Comparison of ENCODE assay signal across 24 cellular contexts in the genomic region with DNA sequence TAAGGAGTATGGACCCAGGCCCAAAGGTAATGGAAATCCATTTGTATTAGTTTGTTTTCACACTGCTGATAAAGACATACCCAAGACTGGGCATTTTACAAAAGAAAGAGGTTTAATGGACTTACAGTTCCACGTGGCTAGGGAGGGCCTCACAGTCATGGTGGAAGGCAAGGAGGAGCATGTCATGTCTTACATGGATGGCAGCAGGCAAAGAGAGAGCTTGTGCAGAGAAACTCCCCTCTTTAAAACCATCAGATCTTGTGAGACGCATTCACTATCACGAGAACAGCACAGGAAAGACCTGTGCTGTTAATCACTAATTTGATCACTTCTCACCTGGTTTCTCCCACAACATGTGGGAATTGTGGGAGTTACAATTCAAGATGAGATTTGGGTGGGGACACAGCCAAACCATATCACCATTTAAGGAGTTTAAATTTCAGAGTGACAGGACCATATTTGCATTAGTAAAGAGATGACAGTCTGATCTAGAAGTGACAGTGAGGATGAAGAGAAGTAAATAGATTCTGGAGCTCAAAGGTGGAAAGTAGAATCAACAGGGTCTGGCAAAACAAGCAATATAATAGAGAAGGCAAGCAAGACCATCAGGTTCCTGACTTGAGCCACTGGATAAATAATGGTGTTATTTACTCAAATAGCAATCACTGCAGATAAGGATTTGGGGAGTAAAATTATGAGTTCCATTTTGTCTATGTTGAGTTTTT.
"Had no signal": no experiment of that assay in that cellular context is flagged by ENCODE, and none has a peak within 500 bp of the region (broad histone marks: within the 10 kb centered on the region; RNA-seq: fewer than 3 reads in every experiment).

No MANE protein-coding gene starts in this region.

- H3K9me3 ChIP-seq: colonic mucosa, esophagus squamous epithelium, gastrocnemius medialis, heart right ventricle, left lung, lower lobe of right lung had no signal

- FAIRE-seq: endometrium, islet of Langerhans had no signal

- H3K27me3 ChIP-seq: colonic mucosa, esophagus squamous epithelium had no signal

- DNase-seq: colonic mucosa; cortex of kidney; effector CD8-positive, alpha-beta T cell; effector memory CD8-positive, alpha-beta T cell; endodermal cell; erythroblast; esophagus squamous epithelium; foreskin fibroblast; foreskin melanocyte; gastrocnemius medialis; glutamatergic neuron; head of caudate nucleus; heart right ventricle; hippocampal formation; left cardiac atrium; left lung; left ventricle myocardium superior; lower lobe of right lung; mesenchymal stem cell; midbrain had no signal

- ATAC-seq: effector memory CD8-positive, alpha-beta T cell; esophagus mucosa; gastrocnemius medialis; heart right ventricle; left cardiac atrium; left lung; left ventricle myocardium superior; lower lobe of right lung had no signal

- H3K4me3 ChIP-seq: colonic mucosa, esophagus squamous epithelium, gastrocnemius medialis, heart right ventricle, left lung, lower lobe of right lung had no signal

- H3K4me1 ChIP-seq: colonic mucosa, esophagus squamous epithelium, gastrocnemius medialis, heart right ventricle, left lung, lower lobe of right lung had no signal

- H3K27ac ChIP-seq: colonic mucosa, epithelial cell of prostate, esophagus squamous epithelium, gastrocnemius medialis, heart right ventricle, left lung, lower lobe of right lung had no signal

- H3K36me3 ChIP-seq: colonic mucosa, esophagus squamous epithelium, gastrocnemius medialis, heart right ventricle, left lung, lower lobe of right lung had no signal
